ENCODE assay signal across 8 cellular contexts in the genomic region with DNA sequence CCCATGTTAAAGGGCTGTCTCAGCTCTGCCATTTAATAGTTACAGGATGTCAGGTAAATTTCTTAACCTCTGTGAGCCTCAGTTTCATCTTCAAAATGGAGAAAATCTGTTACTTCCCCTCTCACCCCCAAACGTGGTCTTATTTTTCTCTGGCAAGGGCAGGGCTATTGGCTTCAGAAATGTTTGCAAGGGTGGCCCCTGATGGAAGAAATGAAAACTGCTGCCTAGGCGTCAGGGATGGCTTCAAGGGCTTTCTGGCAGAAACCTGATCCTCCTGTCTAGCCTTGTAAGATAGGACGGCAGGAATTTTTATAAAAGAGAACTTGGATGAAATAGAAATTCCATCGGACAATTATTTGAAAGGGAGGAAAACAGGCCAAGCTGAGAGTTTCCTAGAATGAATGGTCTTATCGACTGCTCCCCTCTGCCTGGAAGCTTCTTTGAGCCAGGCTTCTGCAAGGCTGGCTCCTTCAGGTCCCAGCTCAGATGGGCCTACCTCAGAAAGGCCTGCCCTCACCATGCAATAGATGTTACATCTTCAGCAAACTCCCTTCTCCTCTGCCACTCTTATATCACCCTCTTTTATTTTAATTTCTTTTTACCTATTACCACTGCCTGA. TPM values are rescaled to one million over a fixed set of nuclear protein-coding genes. Genes with fewer than 3 reads are reported as not detected.
DNase-seq lines count a peak whose midpoint lies in the region; ATAC-seq and TF ChIP-seq lines count a peak whose summit lies in the region.

No MANE protein-coding gene starts in this region.

- peaks cover 0 to 14% of the 10 kb centered on the region in 2 donors for H3K36me3 Mint-ChIP-seq in activated naive CD4-positive, alpha-beta T cell treated with anti-CD3 and anti-CD28 coated beads, Interleukin-2, amount 50 U/mL, for 72 hours

- peak; percentile 68 for TF ChIP-seq CTCF in left ventricle myocardium inferior (IDR thresholded peaks at IDR 0.05; ENCODE audit: borderline replicate concordance)
- peak; percentile 22 to 67 (median 56) for TF ChIP-seq CTCF in sigmoid colon (IDR thresholded peaks at IDR 0.05)

- no peaks in the 10 kb centered on the region for H3K9me3 Mint-ChIP-seq in activated naive CD4-positive, alpha-beta T cell treated with anti-CD3 and anti-CD28 coated beads, Interleukin-2, amount 50 U/mL, for 72 hours

- H3K27ac ChIP-seq in left ventricle myocardium inferior (replicated peaks) (no peak overlapping the region), sigmoid colon (no peak overlapping the region)

- no peak for TF ChIP-seq POLR2A in sigmoid colon (IDR thresholded peaks at IDR 0.05)

- H3K4me1 ChIP-seq in left ventricle myocardium inferior (no peaks in the 10 kb centered on the region), sigmoid colon (peaks cover 0 to 5% (median 0%) of the 10 kb centered on the region in 4 donors)

- H3K36me3 ChIP-seq in left ventricle myocardium inferior: no peaks in the 10 kb centered on the region
- H3K36me3 ChIP-seq in sigmoid colon: no peaks in the 10 kb centered on the region

- peak; percentile 78 for DNase-seq in Ammon's horn (ENCODE audit: low spot score)
- DNase-seq in Jurkat, Clone E6-1 (ENCODE audit: low read depth, low spot score): peak; percentile 42
- DNase-seq in RPMI7951 (ENCODE audit: low read depth): peak; percentile 75
- peak in 1 of 2 donors; percentile 69 for DNase-seq in activated naive CD4-positive, alpha-beta T cell treated with anti-CD3 and anti-CD28 coated beads, Interleukin-2, amount 50 U/mL, for 72 hours (ENCODE audit: low spot score in 2 of 2)
- DNase-seq in left ventricle myocardium inferior: no peak
- DNase-seq in sigmoid colon: peak; percentile 71

- intact Hi-C loops in left ventricle myocardium inferior (cut with micrococcal nuclease) (no loop called here), sigmoid colon (cut with DNase I) (loop anchor here (1.0 to 5.0 kb wide), 2 partner anchors 96 to 273 kb away; no protein-coding TSS in a partner anchor)

- peak overlapping the region in 1 of 2 donors; percentile 74 for H3K27ac Mint-ChIP-seq in activated naive CD4-positive, alpha-beta T cell treated with anti-CD3 and anti-CD28 coated beads, Interleukin-2, amount 50 U/mL, for 72 hours

- ATAC-seq in GM18861 (IDR thresholded peaks at IDR 0.05; ENCODE audit: unreplicated experiment) (peak; percentile 52), HG02840 (IDR thresholded peaks at IDR 0.05; ENCODE audit: low FRiP score, unreplicated experiment) (no peak)
- peak; percentile 89 to 92 for ATAC-seq in activated naive CD4-positive, alpha-beta T cell treated with anti-CD3 and anti-CD28 coated beads, Interleukin-2, amount 50 U/mL, for 72 hours

- H3K9me3 ChIP-seq in left ventricle myocardium inferior (replicated peaks): no peaks in the 10 kb centered on the region
- H3K9me3 ChIP-seq in sigmoid colon: no peaks in the 10 kb centered on the region

- H3K27me3 ChIP-seq in left ventricle myocardium inferior (ENCODE audit: low read depth) (no peaks in the 10 kb centered on the region), sigmoid colon (no peaks in the 10 kb centered on the region)

- no peak overlapping the region for H3K4me3 ChIP-seq in Jurkat, Clone E6-1 (ENCODE audit: low read length)
- H3K4me3 ChIP-seq in left ventricle myocardium inferior: no peak overlapping the region
- H3K4me3 ChIP-seq in sigmoid colon: no peak overlapping the region

- TF ChIP-seq EP300 in sigmoid colon (IDR thresholded peaks at IDR 0.05): no peak

- WGBS in sigmoid colon, 2 donors: 19% methylated on average over 5 of the region's 5 CpGs

RNA-seq across cellular contexts. Expression of gene TANGO6, which starts 43.0 kb away (rescaled TPM):
- 6.5 TPM for polyA plus RNA-seq in Jurkat, Clone E6-1 (2012; ENCODE audit: insufficient read depth, insufficient read length)
- 11.3 and 11.5 TPM in 2 replicates for total RNA-seq in RPMI7951 (2014; rRNA removed; shearing (Covaris generic))
- 10 to 100 TPM; 23.8 to 38.4 TPM for total RNA-seq in activated naive CD4-positive, alpha-beta T cell treated with anti-CD3 and anti-CD28 coated beads, Interleukin-2, amount 50 U/mL, for 72 hours
- 10.5 TPM for total RNA-seq in left ventricle myocardium inferior
- 10 to 100 TPM; 16.0 to 23.5 (median 20.0) TPM for total RNA-seq in sigmoid colon
- 1 to 10 TPM in 2 of 3 donors, under 1 TPM in 1; 0.92 to 6.3 (median 3.0) TPM for polyA plus RNA-seq in sigmoid colon
